ENCODE assay signal across 8 cellular contexts in genomic region chr3:147616998-147617619, GRCh38.
A peak's percentile ranks its signal among the peaks of the same experiment; 100 is the strongest.
DNase-seq lines count a peak whose midpoint lies in the region; ATAC-seq, FAIRE-seq and TF ChIP-seq lines count a peak whose summit lies in the region.

No MANE protein-coding gene starts in this region.

- no peak overlapping the region for H3K4me3 ChIP-seq in uterus

- DNase-seq in AG09319 (ENCODE audit: extremely low read depth, low read depth) (no peak), H54 (ENCODE audit: insufficient read length, low spot score) (no peak), RCC 7860 (ENCODE audit: low spot score) (peak; percentile 35), frontal cortex (ENCODE audit: low spot score in 2 of 2) (no peak), iPS-NIHi11 (ENCODE audit: low spot score) (no peak), uterus (no peak), NCI-H1417 treated with DMSO at 0.1 percent for 48 hours (lab: John Stamatoyannopoulos, UW) (no peak)

- peak; percentile 15 for FAIRE-seq in H54 (lab: Jason Lieb, UNC)
- FAIRE-seq in RCC 7860 (lab: Jason Lieb, UNC): peak; percentile 78
- FAIRE-seq in frontal cortex (lab: Jason Lieb, UNC): peak; percentile 97

- H3K27ac ChIP-seq in uterus: no peak overlapping the region

- intact Hi-C loops in uterus (cut with DNase I; ENCODE audit: low total_unique reads): no loop called here

- TF ChIP-seq CTCF in AG09319 (IDR thresholded peaks at IDR 0.05; ENCODE audit: low read depth, low read length) (peak; percentile 44), uterus (IDR thresholded peaks at IDR 0.05) (no peak)

- no peaks in the 10 kb centered on the region for H3K36me3 ChIP-seq in uterus

- H3K9me3 ChIP-seq in uterus: no peaks in the 10 kb centered on the region

- H3K4me1 ChIP-seq in uterus: no peaks in the 10 kb centered on the region

- TF ChIP-seq POLR2A in H54 (IDR thresholded peaks at IDR 0.05; ENCODE audit: low read depth, low read length) (no peak), uterus (IDR thresholded peaks at IDR 0.05) (no peak)

- ATAC-seq in HG03565 (IDR thresholded peaks at IDR 0.05; ENCODE audit: unreplicated experiment): no peak

- H3K27me3 ChIP-seq in uterus: no peaks in the 10 kb centered on the region
